Comparison of ENCODE assay signal across 10 cellular contexts in the genomic region with DNA sequence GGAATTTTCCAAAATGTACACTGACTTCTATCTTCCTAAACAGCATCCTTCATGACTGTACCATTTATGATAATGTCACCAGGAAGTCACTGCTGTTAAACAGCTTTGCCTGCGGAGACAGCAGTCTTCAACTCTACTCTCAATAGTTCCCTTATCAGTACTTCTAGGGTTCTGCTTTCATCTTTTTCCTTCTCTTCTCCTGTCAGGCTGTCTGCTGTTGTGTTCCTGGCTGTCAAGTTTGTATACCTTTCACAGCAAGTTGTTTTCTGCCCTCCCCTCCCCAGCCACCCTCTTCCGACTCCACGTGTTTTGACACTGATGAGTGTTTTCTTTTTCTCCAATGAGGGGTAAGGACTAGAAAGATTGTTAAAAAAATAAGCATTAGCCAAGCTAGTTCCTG. TPM values are rescaled to one million over a fixed set of nuclear protein-coding genes. Genes with fewer than 3 reads are reported as not detected.
DNase-seq lines count a peak whose midpoint lies in the region; ATAC-seq and TF ChIP-seq lines count a peak whose summit lies in the region.
"Had no signal": no experiment of that assay in that cellular context is flagged by ENCODE, and none has a peak within 500 bp of the region (broad histone marks: within the 10 kb centered on the region; RNA-seq: fewer than 3 reads in every experiment).

No MANE protein-coding gene starts in this region.

- intact Hi-C loops in CD4-positive, alpha-beta T cell (cut with DNase I, micrococcal nuclease), result no loop called here
- intact Hi-C loops in right cardiac atrium (cut with DNase I), result no loop called here

- no peaks in the 10 kb centered on the region for H3K9me3 ChIP-seq in CD4-positive, alpha-beta T cell (ENCODE audit: control insufficient read depth, low read length)
- no peaks in the 10 kb centered on the region for H3K9me3 ChIP-seq in right cardiac atrium (ENCODE audit: control insufficient read depth, low read length)

- H3K27me3 ChIP-seq in CD4-positive, alpha-beta T cell (ENCODE audit: control insufficient read depth, insufficient read depth, low read length), result no peaks in the 10 kb centered on the region
- no peaks in the 10 kb centered on the region for H3K27me3 ChIP-seq in right cardiac atrium (ENCODE audit: control insufficient read depth, insufficient read depth)

- H3K9me3 Mint-ChIP-seq in CD4-positive, alpha-beta T cell, result no peaks in the 10 kb centered on the region
- H3K9me3 Mint-ChIP-seq in activated CD4-positive, alpha-beta memory T cell treated with anti-CD3 and anti-CD28 coated beads, Interleukin-2, amount 10 ng/mL, durations not matched to agents 7 days and 5 days, result no peaks in the 10 kb centered on the region
- H3K9me3 Mint-ChIP-seq in mesothelial cell of epicardium, result no peaks in the 10 kb centered on the region

- CTCF ChIA-PET in CD4-positive, alpha-beta T cell (lab: Charles Lee), result no interaction called here
- CTCF ChIA-PET in activated CD4-positive, alpha-beta memory T cell treated with anti-CD3 and anti-CD28 coated beads, Interleukin-2, amount 10 ng/mL, durations not matched to agents 7 days and 5 days (lab: Charles Lee), result no interaction called here

- DNase-seq in CD4-positive, alpha-beta T cell, result no peak
- peak; percentile 22 for DNase-seq in HuH-7 (ENCODE audit: low spot score)
- no peak for DNase-seq in activated CD4-positive, alpha-beta memory T cell treated with anti-CD3 and anti-CD28 coated beads, Interleukin-2, amount 10 ng/mL, durations not matched to agents 7 days and 5 days
- no peak for DNase-seq in mesothelial cell of epicardium (ENCODE audit: low spot score in 2 of 2, unreplicated experiment in 2 of 2)
- no peak for DNase-seq in SHP77 (lab: John Stamatoyannopoulos, UW)
- no peak for DNase-seq in DMS53 treated with DMSO at 0.1 percent for 48 hours (lab: John Stamatoyannopoulos, UW; ENCODE audit: unreplicated experiment)
- DNase-seq in right cardiac atrium, result no peak
- DNase-seq: effector CD8-positive, alpha-beta T cell; retina had no signal

- POLR2A ChIA-PET in CD4-positive, alpha-beta T cell (lab: Charles Lee), result no interaction called here
- POLR2A ChIA-PET in activated CD4-positive, alpha-beta memory T cell treated with anti-CD3 and anti-CD28 coated beads, Interleukin-2, amount 10 ng/mL, durations not matched to agents 7 days and 5 days (lab: Charles Lee), result interaction anchor here (1.0 kb wide), 1 partner anchor 30 kb away, joined by 5 read pairs; a partner anchor contains a TSS

- H3K27ac Mint-ChIP-seq in CD4-positive, alpha-beta T cell, result peak overlapping the region; percentile 68
- H3K27ac Mint-ChIP-seq in activated CD4-positive, alpha-beta memory T cell treated with anti-CD3 and anti-CD28 coated beads, Interleukin-2, amount 10 ng/mL, durations not matched to agents 7 days and 5 days, result peak overlapping the region; percentile 28
- peak overlapping the region; percentile 48 for H3K27ac Mint-ChIP-seq in mesothelial cell of epicardium

- H3K27me3 Mint-ChIP-seq in CD4-positive, alpha-beta T cell, result no peaks in the 10 kb centered on the region
- H3K27me3 Mint-ChIP-seq in activated CD4-positive, alpha-beta memory T cell treated with anti-CD3 and anti-CD28 coated beads, Interleukin-2, amount 10 ng/mL, durations not matched to agents 7 days and 5 days, result no peaks in the 10 kb centered on the region
- H3K27me3 Mint-ChIP-seq in mesothelial cell of epicardium (ENCODE audit: low read depth), result no peaks in the 10 kb centered on the region

- no peak overlapping the region for H3K27ac ChIP-seq in CD4-positive, alpha-beta T cell (ENCODE audit: low read depth, low read length)
- no peak overlapping the region for H3K27ac ChIP-seq in right cardiac atrium (ENCODE audit: low read length)

- no peak for ATAC-seq in CD4-positive, alpha-beta T cell (ENCODE audit: poor library complexity)
- ATAC-seq in GM19035 (IDR thresholded peaks at IDR 0.05; ENCODE audit: unreplicated experiment), result no peak
- ATAC-seq in right cardiac atrium, result no peak

- 73% methylated on average over 3 of the region's 3 CpGs for WGBS in right cardiac atrium

- TF ChIP-seq CTCF in CD4-positive, alpha-beta T cell (IDR thresholded peaks at IDR 0.05), result no peak
- no peak for TF ChIP-seq CTCF in mesothelial cell of epicardium (IDR thresholded peaks at IDR 0.05; ENCODE audit: unreplicated experiment)

- no peak overlapping the region for H3K4me3 ChIP-seq in right cardiac atrium (ENCODE audit: low read length)

- H3K4me3 Mint-ChIP-seq in CD4-positive, alpha-beta T cell, result peak overlapping the region; percentile 85
- peak overlapping the region; percentile 54 for H3K4me3 Mint-ChIP-seq in activated CD4-positive, alpha-beta memory T cell treated with anti-CD3 and anti-CD28 coated beads, Interleukin-2, amount 10 ng/mL, durations not matched to agents 7 days and 5 days
- peak overlapping the region; percentile 40 for H3K4me3 Mint-ChIP-seq in mesothelial cell of epicardium

- peaks cover 69% of the 10 kb centered on the region for H3K36me3 Mint-ChIP-seq in CD4-positive, alpha-beta T cell (ENCODE audit: low read depth)
- H3K36me3 Mint-ChIP-seq in activated CD4-positive, alpha-beta memory T cell treated with anti-CD3 and anti-CD28 coated beads, Interleukin-2, amount 10 ng/mL, durations not matched to agents 7 days and 5 days (ENCODE audit: low read depth), result peaks cover 54% of the 10 kb centered on the region
- peaks cover 24% of the 10 kb centered on the region for H3K36me3 Mint-ChIP-seq in mesothelial cell of epicardium

- peaks cover 68% of the 10 kb centered on the region for H3K4me1 Mint-ChIP-seq in CD4-positive, alpha-beta T cell (ENCODE audit: low read depth)
- peaks cover 54% of the 10 kb centered on the region for H3K4me1 Mint-ChIP-seq in activated CD4-positive, alpha-beta memory T cell treated with anti-CD3 and anti-CD28 coated beads, Interleukin-2, amount 10 ng/mL, durations not matched to agents 7 days and 5 days
- H3K4me1 Mint-ChIP-seq in mesothelial cell of epicardium, result peaks cover 27% of the 10 kb centered on the region

- H3K4me1 ChIP-seq in right cardiac atrium (ENCODE audit: control insufficient read depth, insufficient read depth, low read length), result no peaks in the 10 kb centered on the region

RNA-seq across cellular contexts. Expression of a gene that starts 2.2 kb away (rescaled TPM):
- total RNA-seq in CD4-positive, alpha-beta T cell, result 10 to 100 TPM; 31.8 TPM
- total RNA-seq in activated CD4-positive, alpha-beta memory T cell treated with anti-CD3 and anti-CD28 coated beads, Interleukin-2, amount 10 ng/mL, durations not matched to agents 7 days and 5 days, result 10 to 100 TPM; 46.2 to 52.8 TPM
- total RNA-seq in mesothelial cell of epicardium (112 to 123 TPM (median 117 TPM) in 3 replicates), right cardiac atrium (10 to 100 TPM; 25.3 to 28.2 (median 26.5) TPM)
- 36.3 TPM for polyA plus RNA-seq in right cardiac atrium

RNA-seq across cellular contexts. Expression of a gene that starts 30.7 kb away (rescaled TPM):
- total RNA-seq in CD4-positive, alpha-beta T cell, result 10 to 100 TPM; 11.0 to 12.2 TPM
- total RNA-seq in activated CD4-positive, alpha-beta memory T cell treated with anti-CD3 and anti-CD28 coated beads, Interleukin-2, amount 10 ng/mL, durations not matched to agents 7 days and 5 days, result 10 to 100 TPM; 30.6 to 32.8 TPM
- total RNA-seq in mesothelial cell of epicardium, result 27.9 to 29.3 TPM (median 28.3 TPM) in 3 replicates
- total RNA-seq in right cardiac atrium, result 10 to 100 TPM; 10.7 to 12.8 (median 12.6) TPM
- polyA plus RNA-seq in right cardiac atrium, result 5.2 TPM

RNA-seq across cellular contexts. Expression of a gene that starts 48.9 kb away (rescaled TPM):
- total RNA-seq in CD4-positive, alpha-beta T cell, result 10 to 100 TPM; 68.4 to 69.4 TPM
- 10 to 100 TPM; 59.6 to 64.0 TPM for total RNA-seq in activated CD4-positive, alpha-beta memory T cell treated with anti-CD3 and anti-CD28 coated beads, Interleukin-2, amount 10 ng/mL, durations not matched to agents 7 days and 5 days
- 102 to 109 TPM (median 102 TPM) in 3 replicates for total RNA-seq in mesothelial cell of epicardium
- 10 to 100 TPM; 35.6 to 52.7 (median 41.5) TPM for total RNA-seq in right cardiac atrium
- 39.0 TPM for polyA plus RNA-seq in right cardiac atrium
